In genomic region chr1:177164380-177165068, GRCh38 we compare ENCODE assay signal across 11 cellular contexts. TPM values are rescaled to one million over a fixed set of nuclear protein-coding genes. Genes with fewer than 3 reads are reported as not detected.
DNase-seq lines count a peak whose midpoint lies in the region; ATAC-seq and TF ChIP-seq lines count a peak whose summit lies in the region.
"Had no signal": no experiment of that assay in that cellular context is flagged by ENCODE, and none has a peak within 500 bp of the region (broad histone marks: within the 10 kb centered on the region; RNA-seq: fewer than 3 reads in every experiment).

TSS of gene ASTN1 (minus strand) at chr1:177164712. CDS start at chr1:177164676, 36 bp downstream.

- no peaks in the 10 kb centered on the region for H3K9me3 Mint-ChIP-seq in mesothelial cell of epicardium
- H3K9me3 Mint-ChIP-seq: activated B cell treated with CpG ODN at 0.5 μM for 24 hours had no signal

- H3K27me3 Mint-ChIP-seq in mesothelial cell of epicardium (ENCODE audit: low read depth) = peaks cover 9% of the 10 kb centered on the region

- H3K9me3 ChIP-seq in endocrine pancreas (ENCODE audit: control insufficient read depth, low read length) = no peaks in the 10 kb centered on the region
- H3K9me3 ChIP-seq: esophagus squamous epithelium had no signal

- H3K27ac ChIP-seq in urinary bladder (ENCODE audit: low read depth) = no peak within 1 kb of the TSS
- H3K27ac ChIP-seq: esophagus squamous epithelium had no signal

- H3K4me1 Mint-ChIP-seq in mesothelial cell of epicardium = peaks cover 6% of the 10 kb centered on the region

- peak; percentile 53 to 61 for DNase-seq in NCI-H524 (lab: John Stamatoyannopoulos, UW)
- DNase-seq in NCI-H524 treated with DMSO at 0.1 percent for 48 hours (lab: John Stamatoyannopoulos, UW) = no peak
- no peak for DNase-seq in mesothelial cell of epicardium (ENCODE audit: low spot score in 2 of 2, unreplicated experiment in 2 of 2)
- no peak for DNase-seq in CD1c-positive myeloid dendritic cell (ENCODE audit: extremely low spot score)
- no peak for DNase-seq in NCI-H2081 treated with DMSO at 0.1 percent for 48 hours (lab: John Stamatoyannopoulos, UW)
- DNase-seq: activated B cell treated with CpG ODN at 0.5 μM for 24 hours, AML-193, esophagus squamous epithelium had no signal

- no peaks in the 10 kb centered on the region for H3K27me3 ChIP-seq in endocrine pancreas (ENCODE audit: control insufficient read depth, insufficient read depth, low read length)

- H3K4me1 ChIP-seq in endocrine pancreas (ENCODE audit: control insufficient read depth, insufficient read depth, low read length) = no peaks in the 10 kb centered on the region
- H3K4me1 ChIP-seq in urinary bladder (ENCODE audit: insufficient read depth) = no peaks in the 10 kb centered on the region

- no peak within 1 kb of the TSS for H3K9ac ChIP-seq in endocrine pancreas (ENCODE audit: control insufficient read depth, insufficient read depth, low read length)

- peak within 1 kb of the TSS; percentile 64 for H3K4me3 Mint-ChIP-seq in mesothelial cell of epicardium
- H3K4me3 Mint-ChIP-seq: activated B cell treated with CpG ODN at 0.5 μM for 24 hours had no signal

- H3K4me3 ChIP-seq in endocrine pancreas (ENCODE audit: control insufficient read depth, insufficient read depth, low read length) (peak within 1 kb of the TSS; percentile 40), urinary bladder (ENCODE audit: low read depth, low read length) (peak within 1 kb of the TSS; percentile 23)

- no peaks in the 10 kb centered on the region for H3K36me3 Mint-ChIP-seq in mesothelial cell of epicardium

- TF ChIP-seq CTCF in mesothelial cell of epicardium (IDR thresholded peaks at IDR 0.05; ENCODE audit: unreplicated experiment) = no peak

- under 1% methylated on average over 49 of the region's 49 CpGs for WGBS in urinary bladder

- H3K27ac Mint-ChIP-seq in mesothelial cell of epicardium = no peak within 1 kb of the TSS
- H3K27ac Mint-ChIP-seq: activated B cell treated with CpG ODN at 0.5 μM for 24 hours had no signal

- ATAC-seq in HG03442 (IDR thresholded peaks at IDR 0.05; ENCODE audit: unreplicated experiment) = no peak

- H3K36me3 ChIP-seq in endocrine pancreas (ENCODE audit: control insufficient read depth, insufficient read depth, low read length) (no peaks in the 10 kb centered on the region), urinary bladder (ENCODE audit: insufficient read depth) (no peaks in the 10 kb centered on the region)
- H3K36me3 ChIP-seq: esophagus squamous epithelium had no signal

RNA-seq across cellular contexts. Expression of gene ASTN1, which starts in this region (rescaled TPM):
- total RNA-seq in mesothelial cell of epicardium (3.9 to 4.4 TPM (median 4.0 TPM) in 3 replicates), urinary bladder (6.3 TPM)
- polyA plus RNA-seq in urinary bladder = 0.23 TPM
- total RNA-seq: activated B cell treated with CpG ODN at 0.5 μM for 24 hours had no signal

Comparison
In these comparisons a context has a peak if more than half of its experiments do, and no peak if none do; other contexts are left out.
1. DNase-seq: peak in NCI-H524 (2 of 2); none in NCI-H524 treated with DMSO at 0.1 percent for 48 hours (single experiment), mesothelial cell of epicardium (0 of 2), CD1c-positive myeloid dendritic cell (single experiment) and NCI-H2081 treated with DMSO at 0.1 percent for 48 hours (single experiment).